In genomic region chr1:67684526-67685066, GRCh38 we compare ENCODE assay signal across 8 cellular contexts. TPM values are rescaled to one million over a fixed set of nuclear protein-coding genes. Genes with fewer than 3 reads are reported as not detected.
A peak's percentile ranks its signal among the peaks of the same experiment; 100 is the strongest.
DNase-seq lines count a peak whose midpoint lies in the region; ATAC-seq and TF ChIP-seq lines count a peak whose summit lies in the region.

No MANE protein-coding gene starts in this region.

- ATAC-seq in RWPE2 (ENCODE audit: low read depth) (no peak), psoas muscle (no peak), HG03460 (IDR thresholded peaks at IDR 0.05; ENCODE audit: unreplicated experiment) (no peak), HG02981 (IDR thresholded peaks at IDR 0.05; ENCODE audit: unreplicated experiment) (no peak), HG02763 (IDR thresholded peaks at IDR 0.05; ENCODE audit: unreplicated experiment) (no peak)

- TF ChIP-seq EP300 in esophagus muscularis mucosa (IDR thresholded peaks at IDR 0.05): no peak

- TF ChIP-seq POLR2A in esophagus muscularis mucosa (IDR thresholded peaks at IDR 0.05; ENCODE audit: low read depth): no peak

- no peaks in the 10 kb centered on the region for H3K27me3 ChIP-seq in RWPE2 (ENCODE audit: insufficient read depth, poor library complexity, severe bottlenecking)
- H3K27me3 ChIP-seq in esophagus muscularis mucosa: no peaks in the 10 kb centered on the region
- no peaks in the 10 kb centered on the region for H3K27me3 ChIP-seq in psoas muscle (ENCODE audit: insufficient read depth in 3 of 3, low read length in 2 of 3)

- H3K4me1 ChIP-seq in RWPE2 (ENCODE audit: insufficient read depth, poor library complexity, severe bottlenecking) (peaks cover 32% of the 10 kb centered on the region), esophagus muscularis mucosa (peaks cover 23 to 37% (median 35%) of the 10 kb centered on the region in 4 donors), psoas muscle (peaks cover 20% of the 10 kb centered on the region)

- H3K27ac ChIP-seq in RWPE2 (ENCODE audit: poor library complexity, severe bottlenecking) (peak overlapping the region; percentile 98), esophagus muscularis mucosa (replicated peaks in 1 of 4) (peak overlapping the region; percentile 65 to 98 (median 96)), psoas muscle (peak overlapping the region; percentile 96)

- intact Hi-C loops in esophagus muscularis mucosa (cut with DNase I): loop anchor here (5.0 to 10.0 kb wide), 4 partner anchors 73 to 250 kb away; partner anchors contain the start of gene SERBP1
- intact Hi-C loops in psoas muscle (cut with DNase I): loop anchor here (1.0 to 10.0 kb wide), 7 partner anchors 37 to 150 kb away; partner anchors contain the start of gene GNG12 (in 1 of the 2)

- H3K9me3 ChIP-seq in RWPE2 (ENCODE audit: severe bottlenecking): no peaks in the 10 kb centered on the region
- no peaks in the 10 kb centered on the region for H3K9me3 ChIP-seq in esophagus muscularis mucosa
- no peaks in the 10 kb centered on the region for H3K9me3 ChIP-seq in psoas muscle

- DNase-seq in RWPE2 (ENCODE audit: low spot score) (no peak), esophagus muscularis mucosa (ENCODE audit: extremely low spot score) (no peak), psoas muscle (no peak), SW 1271 (lab: John Stamatoyannopoulos, UW) (no peak)

- WGBS in esophagus muscularis mucosa: 4% methylated on average over 20 of the region's 20 CpGs
- WGBS in psoas muscle, 3 donors: 1 to 2% (median 1%) methylated on average over 20 of the region's 20 CpGs

- peak overlapping the region; percentile 20; the same call in 1 of the 2 replicates for H3K4me3 ChIP-seq in GM08714 (ENCODE audit: low read length)
- H3K4me3 ChIP-seq in RWPE2 (ENCODE audit: severe bottlenecking): peak overlapping the region; percentile 84
- peak overlapping the region; percentile 82 to 95 (median 90) for H3K4me3 ChIP-seq in esophagus muscularis mucosa
- peak overlapping the region; percentile 88 for H3K4me3 ChIP-seq in psoas muscle

- peaks cover 44% of the 10 kb centered on the region for H3K36me3 ChIP-seq in RWPE2 (ENCODE audit: low read depth)
- peaks cover 0 to 20% (median 9%) of the 10 kb centered on the region in 4 donors for H3K36me3 ChIP-seq in esophagus muscularis mucosa
- peaks cover 3 to 29% of the 10 kb centered on the region in 2 donors for H3K36me3 ChIP-seq in psoas muscle (ENCODE audit: insufficient read depth in 1 of 2, low read depth in 1 of 2)

- TF ChIP-seq CTCF in RWPE2 (IDR thresholded peaks at IDR 0.05; ENCODE audit: poor library complexity, severe bottlenecking) (no peak), esophagus muscularis mucosa (IDR thresholded peaks at IDR 0.05) (no peak), psoas muscle (IDR thresholded peaks at IDR 0.05) (no peak)

RNA-seq across cellular contexts. Expression of gene GADD45A, which starts 0.4 kb away (rescaled TPM):
- total RNA-seq in esophagus muscularis mucosa (10 to 100 TPM; 51.1 to 80.8 (median 66.5) TPM), psoas muscle (100 to 1,000 TPM in 3 of 4 donors, 10 to 100 TPM in 1; 93.5 to 505 (median 230) TPM)
- 100 to 1,000 TPM in 2 of 3 donors, 10 to 100 TPM in 1; 88.8 to 248 (median 197) TPM for polyA plus RNA-seq in psoas muscle

Comparison
In these comparisons a context has a peak if more than half of its experiments do, and no peak if none do; other contexts are left out.
1. H3K4me3 ChIP-seq: peak in every context shown above with its lines; median percentile 90 in esophagus muscularis mucosa; 88 in psoas muscle; 84 in RWPE2; 20 in GM08714.